1 cellular context compared by ENCODE assay signal in genomic region chr13:41107584-41108014, GRCh38.
TF ChIP-seq lines count a peak whose summit lies in the region.

No MANE protein-coding gene starts in this region.

TF ChIP-seq in GM23338, 12 proteins besides CTCF, POLR2A, EP300 and RAD21 (continued from another document):
- TF ChIP-seq JUNB (IDR thresholded peaks at IDR 0.05; ENCODE audit: unreplicated experiment) (no peak), POLR2AphosphoS5 (IDR thresholded peaks at IDR 0.05; ENCODE audit: low read depth) (no peak), CREB1 (CRISPR knock-in tag; IDR thresholded peaks at IDR 0.05; ENCODE audit: low read depth) (no peak), REST (IDR thresholded peaks at IDR 0.05; ENCODE audit: unreplicated experiment) (no peak), EZH2 (IDR thresholded peaks at IDR 0.05; ENCODE audit: low read depth, unreplicated experiment) (no peak), NANOG (IDR thresholded peaks at IDR 0.05; ENCODE audit: borderline replicate concordance) (no peak), ZNF114 (CRISPR knock-in tag; IDR thresholded peaks at IDR 0.05) (no peak), ZNF462 (CRISPR knock-in tag; IDR thresholded peaks at IDR 0.05) (no peak), ZNF331 (CRISPR knock-in tag; IDR thresholded peaks at IDR 0.05; ENCODE audit: low read depth) (no peak), ETS1 (IDR thresholded peaks at IDR 0.05) (no peak)
